Comparison of ENCODE assay signal across 1 cellular context in genomic region chr10:43160067-43160918, GRCh38.
TF ChIP-seq lines count a peak whose summit lies in the region.

No MANE protein-coding gene starts in this region.

TF ChIP-seq in endothelial cell of umbilical vein, 7 proteins besides CTCF, POLR2A, EP300 and RAD21 (continued from another document):
- TF ChIP-seq MAX (IDR thresholded peaks at IDR 0.05; ENCODE audit: insufficient read depth, insufficient read length): no peak
